ENCODE assay signal across 8 cellular contexts in genomic region chr1:15526490-15527339, GRCh38. TPM values are rescaled to one million over a fixed set of nuclear protein-coding genes. Genes with fewer than 3 reads are reported as not detected.
DNase-seq lines count a peak whose midpoint lies in the region; ATAC-seq lines count a peak whose summit lies in the region.

Gene DNAJC16, plus strand, starts transcription at chr1:15526848. Its CDS starts 2,258 bp downstream, at chr1:15529106.

- no peaks in the 10 kb centered on the region for H3K9me3 ChIP-seq in CD8-positive, alpha-beta memory T cell (ENCODE audit: low read length)
- no peaks in the 10 kb centered on the region for H3K9me3 ChIP-seq in effector memory CD4-positive, alpha-beta T cell (ENCODE audit: control insufficient read depth, low read length)

- POLR2A ChIA-PET in CD8-positive, alpha-beta memory T cell (lab: Charles Lee), result interaction anchor here (0.6 to 1.5 kb wide), 4 partner anchors 17 to 93 kb away, joined by 3 to 5 read pairs (median 4); partner anchors contain the start of gene DDI2

- no peaks in the 10 kb centered on the region for H3K27me3 Mint-ChIP-seq in CD8-positive, alpha-beta memory T cell

- no peaks in the 10 kb centered on the region for H3K9me3 Mint-ChIP-seq in CD8-positive, alpha-beta memory T cell

- peaks cover 49 to 66% (median 62%) of the 10 kb centered on the region in 3 donors for H3K4me1 Mint-ChIP-seq in CD8-positive, alpha-beta memory T cell

- CTCF ChIA-PET in CD8-positive, alpha-beta memory T cell (lab: Charles Lee), result interaction anchor here (0.7 to 0.8 kb wide), 2 partner anchors 9 to 774 kb away, joined by 3 read pairs; no protein-coding TSS in a partner anchor

- H3K4me3 ChIP-seq in CD8-positive, alpha-beta memory T cell (ENCODE audit: low read length), result peak within 1 kb of the TSS; percentile 71
- H3K4me3 ChIP-seq in effector memory CD4-positive, alpha-beta T cell (ENCODE audit: insufficient read depth, low read depth, low read length, poor library complexity, severe bottlenecking), result peak within 1 kb of the TSS; percentile 66

- no peaks in the 10 kb centered on the region for H3K36me3 ChIP-seq in CD8-positive, alpha-beta memory T cell (ENCODE audit: insufficient read depth, low read length)
- no peaks in the 10 kb centered on the region for H3K36me3 ChIP-seq in effector memory CD4-positive, alpha-beta T cell (ENCODE audit: control insufficient read depth, insufficient read depth, low read length)

- H3K4me3 Mint-ChIP-seq in CD8-positive, alpha-beta memory T cell, result peak within 1 kb of the TSS; percentile 79 to 98 (median 88)

- peak within 1 kb of the TSS; percentile 92 to 100 (median 100) for H3K27ac Mint-ChIP-seq in CD8-positive, alpha-beta memory T cell

- DNase-seq in CD8-positive, alpha-beta memory T cell, result peak; percentile 88 to 99 (median 97)
- DNase-seq in HS-27A (ENCODE audit: low read depth) (peak; percentile 99), NK-92 (lab: John Stamatoyannopoulos, UW; ENCODE audit: unreplicated experiment) (peak; percentile 65), medulla oblongata (ENCODE audit: extremely low spot score) (peak; percentile 99)
- peak; percentile 96 for DNase-seq in activated CD8-positive, alpha-beta memory T cell treated with anti-CD3 and anti-CD28 coated beads for 24 hours
- DNase-seq in effector memory CD4-positive, alpha-beta T cell, result peak; percentile 95 to 96 (median 95)
- DNase-seq in stimulated activated CD8-positive, alpha-beta memory T cell treated with anti-CD3 and anti-CD28 coated beads, Interleukin-12 subunit alpha, Interleukin-12 subunit beta, amount 100 ng/mL, for 24 hours (ENCODE audit: extremely low read depth), result peak; percentile 88

- H3K36me3 Mint-ChIP-seq in CD8-positive, alpha-beta memory T cell, result peaks cover 0 to 18% (median 4%) of the 10 kb centered on the region in 3 donors

- peak; percentile 44 for ATAC-seq in GM19463 (IDR thresholded peaks at IDR 0.05; ENCODE audit: unreplicated experiment)

- peaks cover 21% of the 10 kb centered on the region for H3K4me1 ChIP-seq in CD8-positive, alpha-beta memory T cell (ENCODE audit: insufficient read depth, low read length)
- peaks cover 18% of the 10 kb centered on the region for H3K4me1 ChIP-seq in effector memory CD4-positive, alpha-beta T cell (ENCODE audit: control insufficient read depth, insufficient read depth, low read length, poor library complexity, severe bottlenecking)

- H3K27ac ChIP-seq in CD8-positive, alpha-beta memory T cell (ENCODE audit: low read depth, low read length), result peak within 1 kb of the TSS; percentile 90
- H3K27ac ChIP-seq in effector memory CD4-positive, alpha-beta T cell (ENCODE audit: insufficient read depth, low read length, poor library complexity, severe bottlenecking), result peak within 1 kb of the TSS; percentile 95

- no peaks in the 10 kb centered on the region for H3K27me3 ChIP-seq in CD8-positive, alpha-beta memory T cell (ENCODE audit: insufficient read depth, low read length, poor library complexity, severe bottlenecking)
- H3K27me3 ChIP-seq in effector memory CD4-positive, alpha-beta T cell (replicated peaks; ENCODE audit: control insufficient read depth, insufficient read depth, low read length, poor library complexity, severe bottlenecking), result no peaks in the 10 kb centered on the region

RNA-seq across cellular contexts. Expression of gene DNAJC16, which starts in this region (rescaled TPM):
- total RNA-seq in CD8-positive, alpha-beta memory T cell, result 10 to 100 TPM; 19.4 to 22.0 TPM
- polyA plus RNA-seq in CD8-positive, alpha-beta memory T cell, result 9.1 TPM

Comparison
In these comparisons a context has a peak if more than half of its experiments do, and no peak if none do; other contexts are left out.
1. Peak in every context shown above with its lines: DNase-seq, ATAC-seq, H3K4me3 ChIP-seq and H3K27ac ChIP-seq.